ENCODE assay signal across 9 cellular contexts in genomic region chr1:51514733-51515132, GRCh38. TPM values are rescaled to one million over a fixed set of nuclear protein-coding genes. Genes with fewer than 3 reads are reported as not detected.
DNase-seq lines count a peak whose midpoint lies in the region; ATAC-seq and TF ChIP-seq lines count a peak whose summit lies in the region.
"Had no signal": no experiment of that assay in that cellular context is flagged by ENCODE, and none has a peak within 500 bp of the region (broad histone marks: within the 10 kb centered on the region; RNA-seq: fewer than 3 reads in every experiment).

No MANE protein-coding gene starts in this region.

- no peak overlapping the region for H2BK15ac ChIP-seq in mesenchymal stem cell (ENCODE audit: low read depth, poor library complexity, severe bottlenecking)

- H3K9me3 Mint-ChIP-seq in activated naive CD8-positive, alpha-beta T cell (ENCODE audit: low read depth): no peaks in the 10 kb centered on the region
- no peaks in the 10 kb centered on the region for H3K9me3 Mint-ChIP-seq in activated T-helper 1 cell treated with anti-CD3 and anti-CD28 coated beads, Interleukin-12 subunit alpha, Interleukin-12 subunit beta, Interleukin-2, Interleukin-4 antibody, amounts not matched to agents 30 ng/mL and 10 ng/mL and 1 ng/mL, durations not matched to agents 14 hours and 24 hours and 36 hours

- H2BK12ac ChIP-seq in mesenchymal stem cell (ENCODE audit: low read length in 2 of 2): no peak overlapping the region

- no peak for TF ChIP-seq CTCF in uterus (IDR thresholded peaks at IDR 0.05)

- H3K23ac ChIP-seq in mesenchymal stem cell (ENCODE audit: low read length in 2 of 2): no peak overlapping the region

- peaks cover 2% of the 10 kb centered on the region for H3K36me3 Mint-ChIP-seq in activated naive CD8-positive, alpha-beta T cell
- peaks cover 5% of the 10 kb centered on the region for H3K36me3 Mint-ChIP-seq in activated T-helper 1 cell treated with anti-CD3 and anti-CD28 coated beads, Interleukin-12 subunit alpha, Interleukin-12 subunit beta, Interleukin-2, Interleukin-4 antibody, amounts not matched to agents 30 ng/mL and 10 ng/mL and 1 ng/mL, durations not matched to agents 14 hours and 24 hours and 36 hours (ENCODE audit: low read depth)

- peak overlapping the region; percentile 94 for H3K9ac ChIP-seq in mesenchymal stem cell (ENCODE audit: low read length)

- H3K9me3 ChIP-seq in right cardiac atrium (ENCODE audit: control insufficient read depth, low read length) (no peaks in the 10 kb centered on the region), mesenchymal stem cell (ENCODE audit: control insufficient read depth, low read length) (no peaks in the 10 kb centered on the region), uterus (no peaks in the 10 kb centered on the region)

- H3K4me3 ChIP-seq in right cardiac atrium (ENCODE audit: low read length) (peak overlapping the region; percentile 17), mesenchymal stem cell (ENCODE audit: insufficient read depth in 1 of 2, low read depth in 1 of 2, low read length in 2 of 2) (peak overlapping the region in 1 of 2 experiments; percentile 70), uterus (peak overlapping the region in 1 of 2 donors; percentile 18)

- DNase-seq in right cardiac atrium: no peak
- DNase-seq in Right ventricle myocardium inferior (ENCODE audit: missing footprints): no peak
- no peak for DNase-seq in mesenchymal stem cell
- no peak for DNase-seq in uterus
- no peak for DNase-seq in DMS 273 treated with DMSO at 0.1 percent for 48 hours (lab: John Stamatoyannopoulos, UW)
- no peak for DNase-seq in activated T-helper 1 cell treated with anti-CD3 and anti-CD28 coated beads, Interleukin-12 subunit alpha, Interleukin-12 subunit beta, Interleukin-2, Interleukin-4 antibody, amounts not matched to agents 30 ng/mL and 10 ng/mL and 1 ng/mL, durations not matched to agents 14 hours and 24 hours and 36 hours (ENCODE audit: low spot score)
- DNase-seq: SHP77 had no signal

- no peak overlapping the region for H4K8ac ChIP-seq in mesenchymal stem cell (ENCODE audit: low read length)

- H2AK5ac ChIP-seq in mesenchymal stem cell (ENCODE audit: low read length, severe bottlenecking): no peak overlapping the region

- no peak overlapping the region for H4K91ac ChIP-seq in mesenchymal stem cell (ENCODE audit: low read length)

- H3K14ac ChIP-seq in mesenchymal stem cell (ENCODE audit: low read length in 2 of 2): no peak overlapping the region

- no peak overlapping the region for H2AFZ ChIP-seq in mesenchymal stem cell (ENCODE audit: low read depth, low read length)

- ATAC-seq in right cardiac atrium (no peak), Right ventricle myocardium inferior (no peak), GM19455 (IDR thresholded peaks at IDR 0.05; ENCODE audit: unreplicated experiment) (no peak)

- no peak overlapping the region for H3K18ac ChIP-seq in mesenchymal stem cell (ENCODE audit: low read depth in 1 of 2, low read length in 2 of 2)

- H3K27ac ChIP-seq in right cardiac atrium (ENCODE audit: low read length) (no peak overlapping the region), mesenchymal stem cell (ENCODE audit: low read length, poor library complexity, severe bottlenecking) (no peak overlapping the region), uterus (peak overlapping the region; percentile 94 to 97)

- H3K4ac ChIP-seq in mesenchymal stem cell (ENCODE audit: low read depth in 1 of 2, low read length in 2 of 2): no peak overlapping the region

- H3K27me3 ChIP-seq in right cardiac atrium (ENCODE audit: control insufficient read depth, insufficient read depth): no peaks in the 10 kb centered on the region
- H3K27me3 ChIP-seq in mesenchymal stem cell (ENCODE audit: control insufficient read depth in 1 of 2, insufficient read depth in 1 of 2, low read length in 2 of 2): no peaks in the 10 kb centered on the region
- no peaks in the 10 kb centered on the region for H3K27me3 ChIP-seq in uterus

- no peaks in the 10 kb centered on the region for H3K4me1 ChIP-seq in right cardiac atrium (ENCODE audit: control insufficient read depth, insufficient read depth, low read length)
- peaks cover 4% of the 10 kb centered on the region for H3K4me1 ChIP-seq in mesenchymal stem cell (ENCODE audit: control insufficient read depth, insufficient read depth, low read depth, low read length)
- H3K4me1 ChIP-seq in uterus: peaks cover 0 to 5% of the 10 kb centered on the region in 2 donors

- H3K36me3 ChIP-seq in mesenchymal stem cell (ENCODE audit: control insufficient read depth in 1 of 2, insufficient read depth in 2 of 2, low read depth in 1 of 2, low read length in 2 of 2): no peaks in the 10 kb centered on the region
- H3K36me3 ChIP-seq in uterus: no peaks in the 10 kb centered on the region

- intact Hi-C loops in right cardiac atrium (cut with DNase I): no loop called here
- intact Hi-C loops in Right ventricle myocardium inferior (cut with DNase I): loop anchor here (5.0 kb wide), 2 partner anchors 92 to 108 kb away; no protein-coding TSS in a partner anchor
- intact Hi-C loops in uterus (cut with DNase I; ENCODE audit: low total_unique reads): no loop called here
- intact Hi-C loops in activated T-helper 1 cell treated with anti-CD3 and anti-CD28 coated beads, Interleukin-12 subunit alpha, Interleukin-12 subunit beta, Interleukin-2, Interleukin-4 antibody, amounts not matched to agents 30 ng/mL and 10 ng/mL and 1 ng/mL, durations not matched to agents 14 hours and 24 hours and 36 hours (cut with micrococcal nuclease): loop anchor here (1.0 to 10.0 kb wide), 4 partner anchors 8 to 540 kb away; partner anchors contain the start of genes CDKN2C and RNF11

- H2BK120ac ChIP-seq in mesenchymal stem cell (ENCODE audit: low read depth, low read length): no peak overlapping the region

- TF ChIP-seq POLR2A in uterus (IDR thresholded peaks at IDR 0.05): no peak

- no peak overlapping the region for H2BK5ac ChIP-seq in mesenchymal stem cell (ENCODE audit: low read depth, low read length, poor library complexity, severe bottlenecking)

- H3K4me2 ChIP-seq in mesenchymal stem cell (ENCODE audit: low read length, poor library complexity, severe bottlenecking): no peak overlapping the region

- H3K27ac Mint-ChIP-seq in activated naive CD8-positive, alpha-beta T cell: no peak overlapping the region
- H3K27ac Mint-ChIP-seq in activated T-helper 1 cell treated with anti-CD3 and anti-CD28 coated beads, Interleukin-12 subunit alpha, Interleukin-12 subunit beta, Interleukin-2, Interleukin-4 antibody, amounts not matched to agents 30 ng/mL and 10 ng/mL and 1 ng/mL, durations not matched to agents 14 hours and 24 hours and 36 hours: no peak overlapping the region

- peak overlapping the region; percentile 2 for H3K4me3 Mint-ChIP-seq in activated naive CD8-positive, alpha-beta T cell
- H3K4me3 Mint-ChIP-seq in activated T-helper 1 cell treated with anti-CD3 and anti-CD28 coated beads, Interleukin-12 subunit alpha, Interleukin-12 subunit beta, Interleukin-2, Interleukin-4 antibody, amounts not matched to agents 30 ng/mL and 10 ng/mL and 1 ng/mL, durations not matched to agents 14 hours and 24 hours and 36 hours: no peak overlapping the region

- WGBS in right cardiac atrium: 22% methylated on average over 2 of the region's 2 CpGs
- no CpG with 5 or more reads among the region's 2 CpGs for WGBS in mesenchymal stem cell

- no peaks in the 10 kb centered on the region for H3K27me3 Mint-ChIP-seq in activated naive CD8-positive, alpha-beta T cell
- no peaks in the 10 kb centered on the region for H3K27me3 Mint-ChIP-seq in activated T-helper 1 cell treated with anti-CD3 and anti-CD28 coated beads, Interleukin-12 subunit alpha, Interleukin-12 subunit beta, Interleukin-2, Interleukin-4 antibody, amounts not matched to agents 30 ng/mL and 10 ng/mL and 1 ng/mL, durations not matched to agents 14 hours and 24 hours and 36 hours (ENCODE audit: insufficient read depth)

- peaks cover 68% of the 10 kb centered on the region for H3K4me1 Mint-ChIP-seq in activated naive CD8-positive, alpha-beta T cell (ENCODE audit: low read depth)
- H3K4me1 Mint-ChIP-seq in activated T-helper 1 cell treated with anti-CD3 and anti-CD28 coated beads, Interleukin-12 subunit alpha, Interleukin-12 subunit beta, Interleukin-2, Interleukin-4 antibody, amounts not matched to agents 30 ng/mL and 10 ng/mL and 1 ng/mL, durations not matched to agents 14 hours and 24 hours and 36 hours (ENCODE audit: low read depth): peaks cover 75% of the 10 kb centered on the region

- peaks cover 6% of the 10 kb centered on the region for H3K79me1 ChIP-seq in mesenchymal stem cell (replicated peaks; ENCODE audit: low read length, poor library complexity, severe bottlenecking)

RNA-seq across cellular contexts. Expression of gene EPS15, which starts 4.3 kb away (rescaled TPM):
- total RNA-seq in right cardiac atrium (10 to 100 TPM; 72.4 to 87.5 (median 74.5) TPM), Right ventricle myocardium inferior (66.1 TPM), uterus (100 to 1,000 TPM in 2 of 4 donors, 10 to 100 TPM in 2; 30.7 to 133 (median 81.1) TPM)
- 26.0 TPM for polyA plus RNA-seq in right cardiac atrium
- polyA plus RNA-seq in mesenchymal stem cell (2013, experiment 1 of 2): 42.9 TPM
- 41.3 TPM for polyA plus RNA-seq in mesenchymal stem cell (2013, experiment 2 of 2)
- total RNA-seq in activated T-helper 1 cell treated with anti-CD3 and anti-CD28 coated beads, Interleukin-12 subunit alpha, Interleukin-12 subunit beta, Interleukin-2, Interleukin-4 antibody, amounts not matched to agents 30 ng/mL and 10 ng/mL and 1 ng/mL, durations not matched to agents 14 hours and 24 hours and 36 hours: 53.0 and 55.5 TPM in 2 replicates

Comparison
In these comparisons a context has a peak if more than half of its experiments do, and no peak if none do; other contexts are left out.
1. intact Hi-C loops: an anchor here in Right ventricle myocardium inferior (5.0 kb wide) and activated T-helper 1 cell treated with anti-CD3 and anti-CD28 coated beads, Interleukin-12 subunit alpha, Interleukin-12 subunit beta, Interleukin-2, Interleukin-4 antibody, amounts not matched to agents 30 ng/mL and 10 ng/mL and 1 ng/mL, durations not matched to agents 14 hours and 24 hours and 36 hours (1.0 to 10.0 kb wide); none called in right cardiac atrium and uterus.
2. H3K27ac ChIP-seq: peak in uterus (2 of 2); none in right cardiac atrium (single experiment) and mesenchymal stem cell (single experiment).